Comparison of ENCODE assay signal across 10 cellular contexts in genomic region chr6:170080828-170081368, GRCh38.
DNase-seq lines count a peak whose midpoint lies in the region; ATAC-seq and TF ChIP-seq lines count a peak whose summit lies in the region.
"Had no signal": no experiment of that assay in that cellular context is flagged by ENCODE, and none has a peak within 500 bp of the region (broad histone marks: within the 10 kb centered on the region; RNA-seq: fewer than 3 reads in every experiment).

No MANE protein-coding gene starts in this region.

- no peak for TF ChIP-seq CTCF in coronary artery (IDR thresholded peaks at IDR 0.05)

- in situ Hi-C loops in G401 (cut with HindIII; ENCODE audit: low sequenced_read_pairs): no loop called here

- peak overlapping the region; percentile 88 for H2AK5ac ChIP-seq in neuronal stem cell (ENCODE audit: low read depth, low read length)

- peak overlapping the region; percentile 63 for H2BK12ac ChIP-seq in neuronal stem cell (ENCODE audit: low read length)

- peaks cover 27 to 30% of the 10 kb centered on the region in 2 donors for H3K4me1 ChIP-seq in neuronal stem cell (ENCODE audit: control insufficient read depth in 2 of 2, insufficient read depth in 1 of 2, low read depth in 1 of 2, low read length in 2 of 2)
- H3K4me1 ChIP-seq: foreskin keratinocyte had no signal

- no peak overlapping the region for H2BK120ac ChIP-seq in neuronal stem cell (ENCODE audit: low read depth, low read length)

- H3K36me3 ChIP-seq in neuronal stem cell (replicated peaks in 1 of 2; ENCODE audit: control insufficient read depth in 2 of 2, insufficient read depth in 2 of 2, low read length in 2 of 2): no peaks in the 10 kb centered on the region

- no peak overlapping the region for H2BK15ac ChIP-seq in neuronal stem cell (ENCODE audit: low read length)

- H3K18ac ChIP-seq in neuronal stem cell (ENCODE audit: low read length): peak overlapping the region; percentile 99

- H3K4me3 ChIP-seq in coronary artery (no peak overlapping the region), neuronal stem cell (ENCODE audit: low read length in 2 of 2) (no peak overlapping the region)

- H3K14ac ChIP-seq in neuronal stem cell (ENCODE audit: low read length): no peak overlapping the region

- ATAC-seq in GM18861 (IDR thresholded peaks at IDR 0.05; ENCODE audit: unreplicated experiment) (no peak), HG02763 (IDR thresholded peaks at IDR 0.05; ENCODE audit: unreplicated experiment) (no peak)
- ATAC-seq: foreskin keratinocyte had no signal

- H3K23ac ChIP-seq in neuronal stem cell (ENCODE audit: low read depth, low read length, poor library complexity): no peak overlapping the region

- DNase-seq in G401 (ENCODE audit: low spot score): peak; percentile 79
- peak; percentile 86 for DNase-seq in NCI-H2171 (lab: John Stamatoyannopoulos, UW)
- DNase-seq in coronary artery (ENCODE audit: low spot score): peak; percentile 63
- peak; percentile 87 for DNase-seq in neuronal stem cell (ENCODE audit: low spot score)
- DNase-seq in UCSD-AML1 (lab: John Stamatoyannopoulos, UW; ENCODE audit: unreplicated experiment): no peak
- no peak for DNase-seq in mucosa of gallbladder (ENCODE audit: low spot score)
- DNase-seq: foreskin keratinocyte, IMR-90 had no signal

- no peaks in the 10 kb centered on the region for H3K79me1 ChIP-seq in neuronal stem cell (ENCODE audit: low read depth, low read length)

- H3K4ac ChIP-seq in neuronal stem cell (ENCODE audit: low read length): no peak overlapping the region

- H3K27ac ChIP-seq in coronary artery (no peak overlapping the region), neuronal stem cell (replicated peaks; ENCODE audit: low read length) (peak overlapping the region; percentile 82)
- H3K27ac ChIP-seq: foreskin keratinocyte had no signal

- H3K9ac ChIP-seq in neuronal stem cell (ENCODE audit: low read depth, low read length, poor library complexity): no peak overlapping the region

- H3K9me3 ChIP-seq in neuronal stem cell (replicated peaks in 1 of 2; ENCODE audit: control insufficient read depth in 2 of 2, insufficient read depth in 1 of 2, low read depth in 1 of 2, low read length in 2 of 2): peaks cover 0 to 6% of the 10 kb centered on the region in 2 donors

- no CpG with 5 or more reads among the region's 26 CpGs for WGBS in neuronal stem cell (ENCODE audit: extremely low coverage in 2 of 2, insufficient read length in 2 of 2, insufficient replicate concordance in 1 of 2), 2 donors

- H3K27me3 ChIP-seq in neuronal stem cell (ENCODE audit: control insufficient read depth in 3 of 3, insufficient read depth in 3 of 3, low read depth in 1 of 3, low read length in 3 of 3): peaks cover 0 to 9% (median 0%) of the 10 kb centered on the region in 3 experiments

- no peak overlapping the region for H4K91ac ChIP-seq in neuronal stem cell (ENCODE audit: low read depth, low read length, poor library complexity)

- H3K4me2 ChIP-seq in neuronal stem cell (ENCODE audit: insufficient read depth, low read length, poor library complexity, severe bottlenecking): no peak overlapping the region

- H2BK5ac ChIP-seq in neuronal stem cell (ENCODE audit: low read length): peak overlapping the region; percentile 93

- H4K8ac ChIP-seq in neuronal stem cell (ENCODE audit: low read depth, low read length): no peak overlapping the region

- H2AFZ ChIP-seq in neuronal stem cell (ENCODE audit: low read length): peak overlapping the region; percentile 58

Comparison
In these comparisons a context has a peak if more than half of its experiments do, and no peak if none do; other contexts are left out.
1. DNase-seq: peak in G401 (single experiment), NCI-H2171 (single experiment), coronary artery (single experiment) and neuronal stem cell (single experiment); none in UCSD-AML1 (single experiment) and mucosa of gallbladder (single experiment).